ENCODE assay signal across 8 cellular contexts in genomic region chr9:98074119-98074990, GRCh38. TPM values are rescaled to one million over a fixed set of nuclear protein-coding genes. Genes with fewer than 3 reads are reported as not detected.
DNase-seq lines count a peak whose midpoint lies in the region; ATAC-seq and TF ChIP-seq lines count a peak whose summit lies in the region.

No MANE protein-coding gene starts in this region.

- peaks cover 49% of the 10 kb centered on the region for H3K79me2 ChIP-seq in osteoblast (ENCODE audit: insufficient read depth, low read length)

- POLR2A ChIA-PET in CD8-positive, alpha-beta memory T cell (lab: Charles Lee): interaction anchor here (1.0 to 1.6 kb wide), 3 partner anchors 28 to 181 kb away, joined by 3 to 6 read pairs (median 4); partner anchors contain the start of genes TBC1D2 and TRIM14

- no peak for TF ChIP-seq EP300 in upper lobe of left lung (IDR thresholded peaks at IDR 0.05)

- no peaks in the 10 kb centered on the region for H3K27me3 ChIP-seq in CD8-positive, alpha-beta memory T cell (ENCODE audit: insufficient read depth, low read length, poor library complexity, severe bottlenecking)
- H3K27me3 ChIP-seq in osteoblast (ENCODE audit: insufficient read depth, low read length): no peaks in the 10 kb centered on the region
- no peaks in the 10 kb centered on the region for H3K27me3 ChIP-seq in upper lobe of left lung

- H3K4me1 ChIP-seq in CD8-positive, alpha-beta memory T cell (ENCODE audit: insufficient read depth, low read length): peaks cover 33% of the 10 kb centered on the region
- peaks cover 19% of the 10 kb centered on the region for H3K4me1 ChIP-seq in osteoblast (ENCODE audit: insufficient read depth, low read length)
- peaks cover 17 to 51% (median 36%) of the 10 kb centered on the region in 4 donors for H3K4me1 ChIP-seq in upper lobe of left lung

- no peak overlapping the region for H3K4me3 ChIP-seq in CD8-positive, alpha-beta memory T cell (ENCODE audit: low read length)
- H3K4me3 ChIP-seq in osteoblast (ENCODE audit: insufficient read depth, low read length) (no peak overlapping the region), upper lobe of left lung (no peak overlapping the region)

- no peak overlapping the region for H2AFZ ChIP-seq in osteoblast (ENCODE audit: low read length)

- DNase-seq in CD8-positive, alpha-beta memory T cell: peak; percentile 51 to 80 (median 60)
- DNase-seq in HK-2 (ENCODE audit: unreplicated experiment) (peak; percentile 79), RPMI7951 (ENCODE audit: low read depth) (peak; percentile 46), foreskin melanocyte (peak; percentile 41), osteoblast (ENCODE audit: insufficient read length, low spot score, missing footprints) (peak; percentile 79), upper lobe of left lung (peak in 1 of 2 donors; percentile 69)
- peak; percentile 62 for DNase-seq in activated gamma-delta T cell treated with anti-CD3 and anti-CD28 coated beads, Interleukin-2, amount 50 U/mL, for 16 hours (ENCODE audit: low read depth)

- CTCF ChIA-PET in CD8-positive, alpha-beta memory T cell (lab: Charles Lee): interaction anchor here (0.7 to 6.5 kb wide), 30 partner anchors 9 to 190 kb away, joined by 3 to 39 read pairs (median 5); partner anchors contain the start of genes NANS, TBC1D2 and TRIM14

- TF ChIP-seq CTCF in osteoblast (IDR thresholded peaks at IDR 0.05; ENCODE audit: extremely low read depth, low read depth, low read length): peak; percentile 96
- TF ChIP-seq CTCF in upper lobe of left lung (IDR thresholded peaks at IDR 0.05): peak; percentile 78 to 93 (median 86)

- H3K27ac Mint-ChIP-seq in CD8-positive, alpha-beta memory T cell: peak overlapping the region; percentile 79 to 99 (median 92)

- no peak for TF ChIP-seq POLR2A in upper lobe of left lung (IDR thresholded peaks at IDR 0.05)

- ATAC-seq in upper lobe of left lung (ENCODE audit: low FRiP score in 2 of 2) (peak; percentile 76 to 86), GM21717 (IDR thresholded peaks at IDR 0.05; ENCODE audit: unreplicated experiment) (no peak)

- H3K4me2 ChIP-seq in osteoblast (ENCODE audit: insufficient read depth, low read length): peak overlapping the region; percentile 65

- peaks cover 4 to 19% (median 6%) of the 10 kb centered on the region in 3 donors for H3K36me3 Mint-ChIP-seq in CD8-positive, alpha-beta memory T cell

- WGBS in upper lobe of left lung, 2 donors: 34 to 38% methylated on average over 13 of the region's 13 CpGs

- H4K20me1 ChIP-seq in osteoblast (ENCODE audit: insufficient read depth, low read length): peaks cover 9% of the 10 kb centered on the region

- H3K9me3 ChIP-seq in CD8-positive, alpha-beta memory T cell (ENCODE audit: low read length): no peaks in the 10 kb centered on the region
- H3K9me3 ChIP-seq in osteoblast (ENCODE audit: low read depth, low read length) (no peaks in the 10 kb centered on the region), upper lobe of left lung (no peaks in the 10 kb centered on the region)

- H3K36me3 ChIP-seq in CD8-positive, alpha-beta memory T cell (ENCODE audit: insufficient read depth, low read length): peaks cover 4% of the 10 kb centered on the region
- H3K36me3 ChIP-seq in osteoblast (ENCODE audit: insufficient read depth, low read length) (peaks cover 33% of the 10 kb centered on the region), upper lobe of left lung (peaks cover 0 to 30% (median 18%) of the 10 kb centered on the region in 4 donors)

- H3K27me3 Mint-ChIP-seq in CD8-positive, alpha-beta memory T cell: no peaks in the 10 kb centered on the region

- H3K9me3 Mint-ChIP-seq in CD8-positive, alpha-beta memory T cell: no peaks in the 10 kb centered on the region

- H3K27ac ChIP-seq in CD8-positive, alpha-beta memory T cell (ENCODE audit: low read depth, low read length): no peak overlapping the region
- H3K27ac ChIP-seq in osteoblast (ENCODE audit: low read depth, low read length) (peak overlapping the region; percentile 67), upper lobe of left lung (peak overlapping the region; percentile 36 to 74 (median 56))

- peak overlapping the region in 6 of 7 donors; percentile 54 to 79 (median 65) for H3K4me3 Mint-ChIP-seq in CD8-positive, alpha-beta memory T cell

- peaks cover 26 to 36% (median 30%) of the 10 kb centered on the region in 3 donors for H3K4me1 Mint-ChIP-seq in CD8-positive, alpha-beta memory T cell

RNA-seq across cellular contexts. Expression of gene NANS, which starts 17.8 kb away (rescaled TPM):
- 10 to 100 TPM; 33.2 to 34.8 TPM for total RNA-seq in CD8-positive, alpha-beta memory T cell
- polyA plus RNA-seq in CD8-positive, alpha-beta memory T cell: 29.3 TPM
- total RNA-seq in RPMI7951 (2014; rRNA removed; shearing (Covaris generic)): 109 and 140 TPM in 2 replicates
- 56.1 and 56.6 TPM in 2 replicates for total RNA-seq in osteoblast
- 10 to 100 TPM; 41.4 to 75.5 (median 60.7) TPM for total RNA-seq in upper lobe of left lung

RNA-seq across cellular contexts. Expression of gene TRIM14, which starts 44.7 kb away (rescaled TPM):
- total RNA-seq in CD8-positive, alpha-beta memory T cell: 10 to 100 TPM; 46.2 to 52.1 TPM
- polyA plus RNA-seq in CD8-positive, alpha-beta memory T cell: 92.5 TPM
- total RNA-seq in RPMI7951 (2014; rRNA removed; shearing (Covaris generic)): 11.1 and 15.1 TPM in 2 replicates
- total RNA-seq in osteoblast (0.59 and 1.1 TPM in 2 replicates), upper lobe of left lung (10 to 100 TPM; 28.6 to 52.1 (median 46.2) TPM)
